8 cellular contexts compared by ENCODE assay signal in genomic region chr5:69167488-69167845, GRCh38. TPM values are rescaled to one million over a fixed set of nuclear protein-coding genes. Genes with fewer than 3 reads are reported as not detected.
A peak's percentile ranks its signal among the peaks of the same experiment; 100 is the strongest.
DNase-seq lines count a peak whose midpoint lies in the region; ATAC-seq and TF ChIP-seq lines count a peak whose summit lies in the region.

No MANE protein-coding gene starts in this region.

- peak overlapping the region; percentile 83 for H3K27ac ChIP-seq in SJCRH30

- ATAC-seq in GM18868 (IDR thresholded peaks at IDR 0.05; ENCODE audit: unreplicated experiment), result no peak

- TF ChIP-seq CTCF in fibroblast of the aortic adventitia (IDR thresholded peaks at IDR 0.05; ENCODE audit: insufficient read depth, low read length), result no peak

- peaks cover 12% of the 10 kb centered on the region for H3K4me1 ChIP-seq in SJCRH30

- peaks cover 44% of the 10 kb centered on the region for H3K36me3 ChIP-seq in SJCRH30

- H3K27me3 ChIP-seq in SJCRH30, result no peaks in the 10 kb centered on the region

- H3K9me3 ChIP-seq in SJCRH30 (replicated peaks), result no peaks in the 10 kb centered on the region

- DNase-seq in NCI-H748 (lab: John Stamatoyannopoulos, UW; ENCODE audit: unreplicated experiment), result peak; percentile 37
- no peak for DNase-seq in NCI-H748 treated with DMSO at 0.1 percent for 48 hours (lab: John Stamatoyannopoulos, UW)
- DNase-seq in SJCRH30, result peak in 1 of 2 experiments; percentile 22
- DNase-seq in fibroblast of the aortic adventitia (ENCODE audit: low read depth), result no peak
- peak; percentile 2 for DNase-seq in renal cortical epithelial cell (ENCODE audit: low read depth)
- DNase-seq in SKM-1 treated with dmso at 0.1 percent for 144 hours (lab: John Stamatoyannopoulos, UW; ENCODE audit: unreplicated experiment), result no peak
- DNase-seq in NCI-H2107 treated with DMSO at 0.1 percent for 48 hours (lab: John Stamatoyannopoulos, UW; ENCODE audit: unreplicated experiment), result no peak

- H3K4me3 ChIP-seq in SJCRH30, result peak overlapping the region; percentile 73
- peak overlapping the region; percentile 90 for H3K4me3 ChIP-seq in fibroblast of the aortic adventitia (ENCODE audit: low read depth, low read length)

RNA-seq across cellular contexts. Expression of gene CCNB1, which starts 0.5 kb away (rescaled TPM):
- 301 and 311 TPM in 2 replicates for total RNA-seq in SJCRH30 (2014; rRNA removed; shearing (Covaris generic))
- 16.4 and 51.7 TPM in 2 replicates for total RNA-seq in fibroblast of the aortic adventitia (ENCODE audit: low replicate concordance)
- total RNA-seq in renal cortical epithelial cell, result 30.9 and 157 TPM in 2 replicates

RNA-seq across cellular contexts. Expression of gene CENPH, which starts 21.9 kb away (rescaled TPM):
- total RNA-seq in SJCRH30 (2014; rRNA removed; shearing (Covaris generic)), result 86.3 and 103 TPM in 2 replicates
- 9.6 and 20.2 TPM in 2 replicates for total RNA-seq in fibroblast of the aortic adventitia (ENCODE audit: low replicate concordance)
- 1.4 and 12.2 TPM in 2 replicates for total RNA-seq in renal cortical epithelial cell

Comparison
In these comparisons a context has a peak if more than half of its experiments do, and no peak if none do; other contexts are left out.
1. DNase-seq: peak in NCI-H748 (single experiment) and renal cortical epithelial cell (single experiment); none in NCI-H748 treated with DMSO at 0.1 percent for 48 hours (single experiment), fibroblast of the aortic adventitia (single experiment), SKM-1 treated with dmso at 0.1 percent for 144 hours (single experiment) and NCI-H2107 treated with DMSO at 0.1 percent for 48 hours (single experiment).